25 cellular contexts compared by ENCODE assay signal in genomic region chr1:56400526-56400925, GRCh38.
"Had no signal": no experiment of that assay in that cellular context is flagged by ENCODE, and none has a peak within 500 bp of the region (broad histone marks: within the 10 kb centered on the region; RNA-seq: fewer than 3 reads in every experiment).

No MANE protein-coding gene starts in this region.

- H3K27ac ChIP-seq: colonic mucosa, coronary artery, dorsolateral prefrontal cortex, epithelial cell of prostate, esophagus muscularis mucosa, esophagus squamous epithelium, foreskin keratinocyte, gastrocnemius medialis, gastroesophageal sphincter, heart left ventricle, heart right ventricle had no signal

- H3K4me3 ChIP-seq: colonic mucosa, coronary artery, dorsolateral prefrontal cortex, esophagus muscularis mucosa, esophagus squamous epithelium, gastrocnemius medialis, gastroesophageal sphincter, heart left ventricle, heart right ventricle had no signal

- H3K4me1 ChIP-seq: colonic mucosa, esophagus squamous epithelium, foreskin keratinocyte had no signal

- H3K4me3 Mint-ChIP-seq: dendritic cell treated with granulocyte-macrophage colony-stimulating factor and Interleukin-4, amounts not matched to agents 40 ng/mL and 50 ng/mL, for 4 days; effector memory CD8-positive, alpha-beta T cell; endodermal cell had no signal

- ATAC-seq: effector memory CD8-positive, alpha-beta T cell; esophagus mucosa; foreskin keratinocyte; gastrocnemius medialis; gastroesophageal sphincter; heart left ventricle; heart right ventricle had no signal

- DNase-seq: colonic mucosa; cortex of kidney; dermis blood vessel endothelial cell; dorsolateral prefrontal cortex; effector CD4-positive, alpha-beta T cell; effector CD8-positive, alpha-beta T cell; effector memory CD4-positive, alpha-beta T cell; effector memory CD8-positive, alpha-beta T cell; endodermal cell; erythroblast; esophagus squamous epithelium; foreskin fibroblast; foreskin keratinocyte; foreskin melanocyte; gastrocnemius medialis; glutamatergic neuron; head of caudate nucleus; heart left ventricle; heart right ventricle had no signal

- H3K36me3 ChIP-seq: colonic mucosa, esophagus muscularis mucosa, esophagus squamous epithelium, gastrocnemius medialis, gastroesophageal sphincter, heart left ventricle, heart right ventricle had no signal

- H3K9me3 ChIP-seq: colonic mucosa, esophagus squamous epithelium, gastrocnemius medialis, gastroesophageal sphincter had no signal

- H3K27ac Mint-ChIP-seq: dendritic cell treated with granulocyte-macrophage colony-stimulating factor and Interleukin-4, amounts not matched to agents 40 ng/mL and 50 ng/mL, for 4 days; effector memory CD8-positive, alpha-beta T cell; endodermal cell had no signal

- H3K27me3 Mint-ChIP-seq: effector memory CD8-positive, alpha-beta T cell had no signal

- H3K9me3 Mint-ChIP-seq: endodermal cell had no signal

- H3K27me3 ChIP-seq: colonic mucosa, dorsolateral prefrontal cortex, esophagus muscularis mucosa, esophagus squamous epithelium, gastrocnemius medialis, gastroesophageal sphincter, heart left ventricle, heart right ventricle had no signal
